In the genomic region with DNA sequence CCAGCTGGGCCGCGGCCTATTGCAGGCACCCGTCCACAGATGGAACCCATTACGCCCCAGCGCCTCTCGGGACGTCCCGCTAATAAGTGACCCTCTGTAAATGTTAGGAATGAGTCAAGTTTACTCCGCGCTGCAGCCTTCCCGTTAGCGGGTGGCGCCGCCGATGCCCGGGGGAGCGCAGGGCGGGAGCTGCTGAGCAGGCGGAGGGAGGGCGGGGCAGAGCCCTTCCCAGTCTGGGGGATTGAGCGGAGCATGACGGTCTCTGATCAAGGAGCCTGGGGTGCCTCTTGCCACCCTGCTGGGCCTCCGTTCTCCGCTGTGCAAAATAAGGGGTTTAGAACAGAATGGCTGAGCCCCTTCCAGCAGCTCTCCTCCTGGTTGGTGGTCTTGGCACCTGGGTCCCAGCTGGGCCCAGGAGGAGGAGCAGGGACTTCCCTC, we compare ENCODE assay signal across 8 cellular contexts. TPM values are rescaled to one million over a fixed set of nuclear protein-coding genes. Genes with fewer than 3 reads are reported as not detected.
DNase-seq lines count a peak whose midpoint lies in the region; ATAC-seq, FAIRE-seq and TF ChIP-seq lines count a peak whose summit lies in the region.

No MANE protein-coding gene starts in this region.

- H3K9me3 ChIP-seq in A549: no peaks in the 10 kb centered on the region

- peak overlapping the region; percentile 80 to 90 for H3K27ac ChIP-seq in A549

- no peaks in the 10 kb centered on the region for H3K36me3 Mint-ChIP-seq in T-cell

- intact Hi-C loops in lower leg skin (cut with DNase I; ENCODE audit: low total_unique reads): no loop called here

- TF ChIP-seq CTCF in A549 (IDR thresholded peaks at IDR 0.05) (no peak), lower leg skin (IDR thresholded peaks at IDR 0.05) (no peak), GM20000 (IDR thresholded peaks at IDR 0.05; ENCODE audit: extremely low read depth, missing control alignments) (no peak)

- WGBS in A549 (ENCODE audit: missing lambda C conversion rate): 7% methylated on average over 7 of the region's 24 CpGs
- 4% methylated on average over 20 of the region's 24 CpGs for WGBS in lower leg skin, 2 donors

- peaks cover 0 to 3% (median 0%) of the 10 kb centered on the region in 3 donors for H3K4me1 Mint-ChIP-seq in T-cell

- no peaks in the 10 kb centered on the region for H3K9me3 Mint-ChIP-seq in T-cell

- peaks cover 0 to 25% of the 10 kb centered on the region in 2 donors for H3K27me3 Mint-ChIP-seq in T-cell

- ATAC-seq in A549: peak; percentile 33 to 73; a peak in 5 of 6 replicates
- ATAC-seq in T-cell (replicated peaks in 1 of 4): no peak
- ATAC-seq in HG03378 (IDR thresholded peaks at IDR 0.05; ENCODE audit: unreplicated experiment): no peak
- ATAC-seq in GM19455 (IDR thresholded peaks at IDR 0.05; ENCODE audit: unreplicated experiment): no peak

- no peak for FAIRE-seq in A549 (lab: Jason Lieb, UNC)

- CTCF ChIA-PET in A549 (lab: Yijun Ruan, JAX) (interaction anchor here (0.7 to 2.0 kb wide), 3 partner anchors 11 to 97 kb away, joined by 3 to 6 read pairs (median 4); no protein-coding TSS in a partner anchor), T-cell (lab: Charles Lee) (no interaction called here)

- TF ChIP-seq EP300 in A549 (IDR thresholded peaks at IDR 0.05): no peak

- no peak overlapping the region for H3K27ac Mint-ChIP-seq in T-cell

- TF ChIP-seq POLR2A in A549 (IDR thresholded peaks at IDR 0.05; ENCODE audit: low read length): peak; percentile 25
- no peak for TF ChIP-seq POLR2A in lower leg skin (IDR thresholded peaks at IDR 0.05)

- H3K4me3 ChIP-seq in A549 (peak overlapping the region; percentile 27; the same call in 2 of the 3 replicates), lower leg skin (ENCODE audit: low read depth, poor library complexity, severe bottlenecking) (no peak overlapping the region)

- peaks cover 48% of the 10 kb centered on the region for H3K4me1 ChIP-seq in A549

- no peak for TF ChIP-seq RAD21 in A549 (conservative IDR thresholded peaks at IDR 0.05 in 1 of 2, IDR thresholded peaks at IDR 0.05 in 1 of 2)

- H3K4me3 Mint-ChIP-seq in T-cell: no peak overlapping the region

- DNase-seq in A549 (ENCODE audit: low read depth in 1 of 2, low spot score in 1 of 2) (peak; percentile 74 to 79), HT-29 (ENCODE audit: low spot score) (peak; percentile 40), ecto neural progenitor cell (ENCODE audit: low spot score) (peak; percentile 69), lower leg skin (ENCODE audit: low spot score in 2 of 2) (peak; percentile 54 to 95), T-cell (no peak), GM20000 (ENCODE audit: low spot score) (no peak)

- H3K4me2 ChIP-seq in A549: peak overlapping the region; percentile 80

- POLR2A ChIA-PET in A549 (lab: Yijun Ruan, JAX): no interaction called here
- POLR2A ChIA-PET in T-cell (lab: Charles Lee): no interaction called here

TF ChIP-seq in A549, 52 proteins besides CTCF, POLR2A, EP300 and RAD21:
- TF ChIP-seq KDM1A (IDR thresholded peaks at IDR 0.05; ENCODE audit: low read depth): peak; percentile 55; the same call in 1 of the 2 replicates
- TF ChIP-seq FOSL2 (IDR thresholded peaks at IDR 0.05): no peak
- peak; percentile 28 for TF ChIP-seq FOSL2 (CRISPR knock-in tag; IDR thresholded peaks at IDR 0.05)
- no peak for TF ChIP-seq GATA3 (IDR thresholded peaks at IDR 0.05; ENCODE audit: borderline replicate concordance)

RNA-seq across cellular contexts. Expression of a gene that starts 10.5 kb away (rescaled TPM):
- polyA plus RNA-seq in A549 (2011; rRNA removed): not detected in 2 replicates
- not detected in 2 replicates for polyA plus RNA-seq in A549 (2012; cell fraction: cytosol; rRNA removed)
- 0.01 and 0.04 TPM in 2 replicates for polyA plus RNA-seq in A549 (2012; cell fraction: nucleus; rRNA removed)
- polyA plus RNA-seq in A549 (2017; fragmentation: RNase III; extraction: RNeasy Plus Mini Kit Qiagen cat#74134 plus additional on column Dnase treatment): not detected in 3 replicates
- not detected in 2 replicates for polyA minus RNA-seq in A549 (2011; rRNA and poly(A)+ RNA removed)
- not detected in 2 replicates for total RNA-seq in HT-29 (2014; rRNA removed; shearing (Covaris generic))
- total RNA-seq in lower leg skin: under 1 TPM in 1 of 4 donors, not detected in 3; 0.10 TPM
- total RNA-seq in T-cell: not detected

RNA-seq across cellular contexts. Expression of a gene that starts 20.6 kb away (rescaled TPM):
- polyA plus RNA-seq in A549 (2011; rRNA removed) (not detected in 2 replicates), A549 (2017; fragmentation: RNase III; extraction: RNeasy Plus Mini Kit Qiagen cat#74134 plus additional on column Dnase treatment) (not detected in 3 replicates)
- 0.03 and 0.04 TPM in 2 replicates for polyA plus RNA-seq in A549 (2012; cell fraction: cytosol; rRNA removed)
- polyA plus RNA-seq in A549 (2012; cell fraction: nucleus; rRNA removed): 0.05 TPM in 1 of 2 replicates, not detected in the other
- not detected in 2 replicates for polyA minus RNA-seq in A549 (2011; rRNA and poly(A)+ RNA removed)
- total RNA-seq in HT-29 (2014; rRNA removed; shearing (Covaris generic)): 20.7 and 24.5 TPM in 2 replicates
- total RNA-seq in lower leg skin (100 to 1,000 TPM in 1 of 4 donors, 10 to 100 TPM in 3; 41.3 to 121 (median 69.1) TPM), T-cell (not detected)

RNA-seq across cellular contexts. Expression of a gene that starts 48.0 kb away (rescaled TPM):
- polyA plus RNA-seq in A549 (2011; rRNA removed) (not detected in 2 replicates), A549 (2017; fragmentation: RNase III; extraction: RNeasy Plus Mini Kit Qiagen cat#74134 plus additional on column Dnase treatment) (not detected in 3 replicates)
- polyA plus RNA-seq in A549 (2012; cell fraction: cytosol; rRNA removed): not detected in 2 replicates
- not detected in 2 replicates for polyA plus RNA-seq in A549 (2012; cell fraction: nucleus; rRNA removed)
- not detected in 2 replicates for polyA minus RNA-seq in A549 (2011; rRNA and poly(A)+ RNA removed)
- 1.6 and 3.0 TPM in 2 replicates for total RNA-seq in HT-29 (2014; rRNA removed; shearing (Covaris generic))
- total RNA-seq in lower leg skin (not detected), T-cell (under 1 TPM in 3 of 5 donors, not detected in 2; 0.41 to 0.88 (median 0.76) TPM)

Comparison
In these comparisons a context has a peak if more than half of its experiments do, and no peak if none do; other contexts are left out.
1. ATAC-seq: peak in A549 (2 of 2); none in T-cell (0 of 4), HG03378 (single experiment) and GM19455 (single experiment).
2. DNase-seq: peak in A549 (2 of 2), HT-29 (single experiment), ecto neural progenitor cell (single experiment) and lower leg skin (2 of 2); none in T-cell (0 of 34) and GM20000 (single experiment).
3. RNA of a gene that starts 20.6 kb away (total RNA-seq): 41.3 to 121 TPM in lower leg skin and 20.7 to 24.5 TPM in HT-29; not detected in T-cell; every median in the first group is over 10 times any median in the second.